29 cellular contexts compared by ENCODE assay signal in genomic region chr17:34201225-34201624, GRCh38. TPM values are rescaled to one million over a fixed set of nuclear protein-coding genes. Genes with fewer than 3 reads are reported as not detected.
A peak's percentile ranks its signal among the peaks of the same experiment; 100 is the strongest.
DNase-seq lines count a peak whose midpoint lies in the region; ATAC-seq, FAIRE-seq and TF ChIP-seq lines count a peak whose summit lies in the region.
"Had no signal": no experiment of that assay in that cellular context is flagged by ENCODE, and none has a peak within 500 bp of the region (broad histone marks: within the 10 kb centered on the region; RNA-seq: fewer than 3 reads in every experiment).

No MANE protein-coding gene starts in this region.

- peaks cover 15% of the 10 kb centered on the region for H3K4me1 Mint-ChIP-seq in activated naive CD8-positive, alpha-beta T cell treated with anti-CD3 and anti-CD28 coated beads, Interleukin-2, amount 50 U/mL, for 24 hours
- H3K4me1 Mint-ChIP-seq in activated naive CD8-positive, alpha-beta T cell treated with anti-CD3 and anti-CD28 coated beads for 36 hours: peaks cover 9% of the 10 kb centered on the region
- H3K4me1 Mint-ChIP-seq: immature natural killer cell had no signal

- TF ChIP-seq CTCF in K562 (IDR thresholded peaks at IDR 0.05 in 2 of 3, conservative IDR thresholded peaks at IDR 0.05 in 1 of 3; ENCODE audit: insufficient read depth in 2 of 3, low read depth in 1 of 3, low read length in 3 of 3): no peak

- intact Hi-C loops in K562 (cut with micrococcal nuclease): no loop called here

- no peak overlapping the region for H3K27ac Mint-ChIP-seq in activated naive CD8-positive, alpha-beta T cell treated with anti-CD3 and anti-CD28 coated beads, Interleukin-2, amount 50 U/mL, for 24 hours
- no peak overlapping the region for H3K27ac Mint-ChIP-seq in activated naive CD8-positive, alpha-beta T cell treated with anti-CD3 and anti-CD28 coated beads for 36 hours
- H3K27ac Mint-ChIP-seq: activated naive CD8-positive, alpha-beta T cell; immature natural killer cell had no signal

- H3K4me1 ChIP-seq in K562 (replicated peaks in 1 of 2; ENCODE audit: control insufficient read depth in 2 of 2, insufficient read depth in 2 of 2, low read length in 2 of 2): no peaks in the 10 kb centered on the region
- H3K4me1 ChIP-seq: psoas muscle had no signal

- no peaks in the 10 kb centered on the region for H3K79me2 ChIP-seq in K562 (ENCODE audit: control insufficient read depth, insufficient read depth, low read length)

- peak; percentile 8 for ATAC-seq in activated naive CD8-positive, alpha-beta T cell treated with anti-CD3 and anti-CD28 coated beads, Interleukin-2, amount 50 U/mL, for 24 hours
- no peak for ATAC-seq in K562
- ATAC-seq in stimulated activated naive CD8-positive, alpha-beta T cell treated with anti-CD3 and anti-CD28 coated beads, Interleukin-15, Interleukin-2, amounts not matched to agents 100 U/mL and 50 U/mL, for 24 hours: peak; percentile 5
- ATAC-seq: gastrocnemius medialis, left lobe of liver, psoas muscle had no signal

- WGBS in K562 (ENCODE audit: insufficient coverage, low coverage, missing lambda C conversion rate): 0% methylated on average over 1 of the region's 1 CpG

- POLR2A ChIA-PET in K562 (lab: Yijun Ruan, JAX): interaction anchor here (0.6 kb wide), 1 partner anchor 19 kb away, joined by 3 read pairs; no protein-coding TSS in a partner anchor

- no peak overlapping the region for H2AFZ ChIP-seq in K562 (ENCODE audit: low read depth, low read length)
- H2AFZ ChIP-seq: GM23248, PC-9 had no signal

- no peak for TF ChIP-seq RAD21 in K562 (CRISPR knock-in tag; conservative IDR thresholded peaks at IDR 0.05 in 1 of 2, IDR thresholded peaks at IDR 0.05 in 1 of 2)

- in situ Hi-C loops in K562 (cut with MboI): loop anchor here (5.0 to 10.0 kb wide), 2 partner anchors 104 to 161 kb away; partner anchors contain the start of gene CCL1

- no peak overlapping the region for H3K27ac ChIP-seq in K562 (ENCODE audit: extremely low read depth, low read depth, low read length)
- H3K27ac ChIP-seq: esophagus muscularis mucosa, gastrocnemius medialis, GM23248, PC-9, psoas muscle, sigmoid colon, stomach, tibial artery, VCaP had no signal

- H4K20me1 ChIP-seq in K562 (replicated peaks; ENCODE audit: control insufficient read depth, insufficient read depth, low read length): no peaks in the 10 kb centered on the region

- H3K9me3 Mint-ChIP-seq in activated naive CD8-positive, alpha-beta T cell treated with anti-CD3 and anti-CD28 coated beads, Interleukin-2, amount 50 U/mL, for 24 hours: no peaks in the 10 kb centered on the region
- H3K9me3 Mint-ChIP-seq in activated naive CD8-positive, alpha-beta T cell treated with anti-CD3 and anti-CD28 coated beads for 36 hours: no peaks in the 10 kb centered on the region
- H3K9me3 Mint-ChIP-seq: immature natural killer cell had no signal

- H3K9me1 ChIP-seq in K562 (ENCODE audit: control insufficient read depth, insufficient read depth, low read length): no peaks in the 10 kb centered on the region

- H3K4me3 Mint-ChIP-seq in activated naive CD8-positive, alpha-beta T cell treated with anti-CD3 and anti-CD28 coated beads, Interleukin-2, amount 50 U/mL, for 24 hours: no peak overlapping the region
- no peak overlapping the region for H3K4me3 Mint-ChIP-seq in activated naive CD8-positive, alpha-beta T cell treated with anti-CD3 and anti-CD28 coated beads for 36 hours
- H3K4me3 Mint-ChIP-seq: activated naive CD8-positive, alpha-beta T cell; CD4-positive, CD25-positive, alpha-beta regulatory T cell; immature natural killer cell had no signal

- no peak for TF ChIP-seq POLR2A in K562 (conservative IDR thresholded peaks at IDR 0.05)

- H3K9me3 ChIP-seq in K562 (replicated peaks; ENCODE audit: control insufficient read depth, insufficient read depth, low read depth, low read length): no peaks in the 10 kb centered on the region
- H3K9me3 ChIP-seq: gastrocnemius medialis, psoas muscle had no signal

- DNase-seq in activated naive CD8-positive, alpha-beta T cell treated with anti-CD3 and anti-CD28 coated beads, Interleukin-2, amount 50 U/mL, for 24 hours: no peak
- DNase-seq in activated naive CD8-positive, alpha-beta T cell treated with anti-CD3 and anti-CD28 coated beads for 36 hours: no peak
- DNase-seq in MV-4-11 (lab: John Stamatoyannopoulos, UW) (peak; percentile 25), K562 (ENCODE audit: extremely low read depth in 1 of 4, low spot score in 3 of 4) (no peak), NCI-H345 treated with DMSO at 0.1 percent for 48 hours (lab: John Stamatoyannopoulos, UW; ENCODE audit: unreplicated experiment) (no peak), glomerular visceral epithelial cell (ENCODE audit: extremely low spot score) (no peak), hypothalamus (lab: John Stamatoyannopoulos, UW) (no peak)
- no peak for DNase-seq in stimulated activated naive CD8-positive, alpha-beta T cell treated with anti-CD3 and anti-CD28 coated beads, Interleukin-15, Interleukin-2, amounts not matched to agents 100 U/mL and 50 U/mL, for 24 hours
- DNase-seq: caudate nucleus; CD4-positive, CD25-positive, alpha-beta regulatory T cell; gastrocnemius medialis; GM23248; hippocampal formation; immature natural killer cell; NCI-H1436 treated with DMSO at 0.1 percent for 48 hours; occipital lobe; PC-9; psoas muscle; SHP77; sigmoid colon; stomach; tibial artery had no signal

- no peaks in the 10 kb centered on the region for H3K36me3 ChIP-seq in K562 (ENCODE audit: control insufficient read depth, insufficient read depth, low read length)
- H3K36me3 ChIP-seq: esophagus muscularis mucosa, gastrocnemius medialis, sigmoid colon, stomach, tibial artery had no signal

- no peak for FAIRE-seq in K562 (lab: Jason Lieb, UNC)
- FAIRE-seq: D721Med, GM12878 had no signal

- no peak overlapping the region for H3K4me3 ChIP-seq in K562
- H3K4me3 ChIP-seq: esophagus muscularis mucosa, gastrocnemius medialis, GM12878, GM23248, PC-9, psoas muscle, sigmoid colon, stomach, tibial artery had no signal

- TF ChIP-seq EP300 in K562 (IDR thresholded peaks at IDR 0.05; ENCODE audit: low read length): no peak

- CTCF ChIA-PET in K562 (lab: Yijun Ruan, JAX; ENCODE audit: low intra/inter-chr PET ratio): interaction anchor here (0.6 to 5.6 kb wide), 3 partner anchors 104 to 567 kb away, joined by 3 to 214 read pairs (median 55); partner anchors contain the start of genes CCL1 and CCL13

- BruUV-seq in K562 (replicated peaks; lab: Mats Ljungman, UMichigan): no TSS peak

- no peaks in the 10 kb centered on the region for H3K36me3 Mint-ChIP-seq in activated naive CD8-positive, alpha-beta T cell treated with anti-CD3 and anti-CD28 coated beads, Interleukin-2, amount 50 U/mL, for 24 hours (ENCODE audit: low read depth)
- H3K36me3 Mint-ChIP-seq in activated naive CD8-positive, alpha-beta T cell treated with anti-CD3 and anti-CD28 coated beads for 36 hours: no peaks in the 10 kb centered on the region
- H3K36me3 Mint-ChIP-seq: activated naive CD8-positive, alpha-beta T cell; CD4-positive, CD25-positive, alpha-beta regulatory T cell; immature natural killer cell had no signal

- H3K27me3 ChIP-seq in K562 (ENCODE audit: control insufficient read depth in 2 of 2, insufficient read depth in 2 of 2, low read length in 2 of 2): peaks cover 0 to 6% of the 10 kb centered on the region in 2 experiments; a peak in 1 of 5 replicates
- H3K27me3 ChIP-seq: tibial artery had no signal

- peaks cover 26% of the 10 kb centered on the region for H3K27me3 Mint-ChIP-seq in activated naive CD8-positive, alpha-beta T cell treated with anti-CD3 and anti-CD28 coated beads, Interleukin-2, amount 50 U/mL, for 24 hours
- peaks cover 32% of the 10 kb centered on the region for H3K27me3 Mint-ChIP-seq in activated naive CD8-positive, alpha-beta T cell treated with anti-CD3 and anti-CD28 coated beads for 36 hours

- H3K9ac ChIP-seq in K562 (ENCODE audit: insufficient read depth in 1 of 2, low read depth in 2 of 2, low read length in 2 of 2): no peak overlapping the region
- H3K9ac ChIP-seq: GM23248 had no signal

- no peak overlapping the region for H3K4me2 ChIP-seq in K562 (ENCODE audit: insufficient read depth, low read length)
- H3K4me2 ChIP-seq: PC-9 had no signal

TF ChIP-seq in K562, 482 proteins besides CTCF, POLR2A, EP300 and RAD21:
- TF ChIP-seq ZNF57 (CRISPR knock-in tag; IDR thresholded peaks at IDR 0.05) (no peak), GMEB1 (CRISPR knock-in tag; IDR thresholded peaks at IDR 0.05) (no peak), ZFP36 (IDR thresholded peaks at IDR 0.05; ENCODE audit: low read depth, low read length, partially characterized antibody) (peak; percentile 9)

RNA-seq across cellular contexts. Expression of gene CCL2, which starts 53.9 kb away (rescaled TPM):
- not detected for total RNA-seq in activated naive CD8-positive, alpha-beta T cell treated with anti-CD3 and anti-CD28 coated beads for 36 hours
- 0.81 TPM in 1 of 2 replicates, not detected in the other for total RNA-seq in K562 (2011; cell fraction: chromatin; rRNA removed; ENCODE audit: low replicate concordance)
- total RNA-seq in K562 (2011; cell fraction: nucleolus; rRNA removed): 0.66 and 0.67 TPM in 2 replicates
- 0.73 and 1.4 TPM in 2 replicates for total RNA-seq in K562 (2011; cell fraction: nucleoplasm; rRNA removed)
- total RNA-seq in K562 (2014; rRNA removed): 0.54 and 0.82 TPM in 2 replicates
- 0.86 and 0.87 TPM in 2 replicates for total RNA-seq in K562 (2014; rRNA removed; fragmentation: Illumina TruSeq; extraction: Trizol)
- 4.4 and 5.4 TPM in 2 replicates for total RNA-seq in K562 (2015; rRNA removed; fragmentation: Illumina TruSeq; extraction: Trizol)
- 0.86 and 1.0 TPM in 2 replicates for total RNA-seq in K562 (2021)
- polyA plus RNA-seq in K562 (2011; rRNA removed): 0.73 and 3.2 TPM in 2 replicates
- polyA plus RNA-seq in K562 (2011; cell fraction: cytosol; rRNA removed): 0.59 and 2.7 TPM in 2 replicates
- polyA plus RNA-seq in K562 (2011; cell fraction: nucleus; rRNA removed): 0.73 and 4.0 TPM in 2 replicates
- 1.1 and 2.8 TPM in 2 replicates for polyA plus RNA-seq in K562 (2012)
- 0.88 and 1.5 TPM in 2 replicates for polyA plus RNA-seq in K562 (2014; fragmentation: Illumina TruSeq; extraction: Trizol)
- 1 to 10 TPM; 1.9 to 2.2 TPM for polyA plus RNA-seq in K562 (2014; fragmentation: Nextera tagmentation; extraction: Ambion mirVana)
- 0.11 and 0.61 TPM in 2 replicates for polyA plus RNA-seq in K562 (2014; rRNA removed)
- 1.1 and 2.6 TPM in 2 replicates for polyA minus RNA-seq in K562 (2011; rRNA and poly(A)+ RNA removed)
- polyA minus RNA-seq in K562 (2011; cell fraction: cytosol; rRNA and poly(A)+ RNA removed): 1.6 TPM in 1 of 2 replicates, not detected in the other
- polyA minus RNA-seq in K562 (2011; cell fraction: nucleus; rRNA and poly(A)+ RNA removed): 0.56 and 1.1 TPM in 2 replicates
- total RNA-seq: CD4-positive, CD25-positive, alpha-beta regulatory T cell; GM12878; NCI-H460; PC-9 had no signal
- polyA plus RNA-seq: CD4-positive, CD25-positive, alpha-beta regulatory T cell had no signal
